23 cellular contexts compared by ENCODE assay signal in the genomic region with DNA sequence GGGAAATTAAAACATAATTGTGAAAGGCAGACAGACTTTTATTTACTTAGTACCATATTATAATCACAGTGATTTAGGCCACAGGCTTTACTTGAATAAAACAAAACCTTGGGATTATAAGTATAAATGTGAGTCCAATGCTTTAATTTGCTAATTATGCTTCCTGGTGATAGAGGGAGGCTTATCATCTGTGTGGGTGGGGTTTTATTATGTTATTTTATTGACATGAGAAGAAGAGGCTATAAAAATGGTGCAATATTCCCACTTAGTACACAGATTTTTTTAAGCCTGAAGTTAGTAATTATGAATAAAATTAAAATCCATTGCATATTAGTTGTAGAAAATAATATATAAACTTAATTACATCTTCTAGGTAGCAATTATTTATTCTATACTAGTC.
DNase-seq lines count a peak whose midpoint lies in the region; ATAC-seq, FAIRE-seq and TF ChIP-seq lines count a peak whose summit lies in the region.
"Had no signal": no experiment of that assay in that cellular context is flagged by ENCODE, and none has a peak within 500 bp of the region (broad histone marks: within the 10 kb centered on the region; RNA-seq: fewer than 3 reads in every experiment).

No MANE protein-coding gene starts in this region.

- H3K4me1 ChIP-seq in HEK293 (ENCODE audit: control insufficient read depth, insufficient read depth, low read length) (no peaks in the 10 kb centered on the region), mucosa of descending colon (ENCODE audit: low read depth) (peaks cover 17% of the 10 kb centered on the region), thyroid gland (peaks cover 14 to 32% of the 10 kb centered on the region in 2 donors), neural progenitor cell (no peaks in the 10 kb centered on the region)

- H3K27me3 Mint-ChIP-seq in HFFc6 (ENCODE audit: insufficient read depth) = no peaks in the 10 kb centered on the region; the same call in 1 of the 2 replicates
- no peaks in the 10 kb centered on the region for H3K27me3 Mint-ChIP-seq in neural progenitor cell (ENCODE audit: insufficient read depth, low read depth)

- peak; percentile 72 for FAIRE-seq in colon (lab: Jason Lieb, UNC)
- FAIRE-seq: A204.1, D721Med had no signal

- H3K27ac Mint-ChIP-seq in HFFc6 (no peak overlapping the region), neural progenitor cell (no peak overlapping the region)
- H3K27ac Mint-ChIP-seq: GM23338 had no signal

- H3K27me3 ChIP-seq in thyroid gland = no peaks in the 10 kb centered on the region
- no peaks in the 10 kb centered on the region for H3K27me3 ChIP-seq in neural progenitor cell
- H3K27me3 ChIP-seq: MG63 had no signal

- H3K9me3 Mint-ChIP-seq in HFFc6 (no peaks in the 10 kb centered on the region), neural progenitor cell (no peaks in the 10 kb centered on the region)
- H3K9me3 Mint-ChIP-seq: GM23338 had no signal

- H3K9me3 ChIP-seq in HEK293 (ENCODE audit: control insufficient read depth, insufficient read depth, low read depth, low read length) (no peaks in the 10 kb centered on the region), mucosa of descending colon (no peaks in the 10 kb centered on the region), thyroid gland (no peaks in the 10 kb centered on the region), neural progenitor cell (ENCODE audit: low read depth) (no peaks in the 10 kb centered on the region)
- H3K9me3 ChIP-seq: HAP-1, MG63 had no signal

- TF ChIP-seq CTCF in HEK293 (tag by site-specific recombination; IDR thresholded peaks at IDR 0.05) = no peak
- TF ChIP-seq CTCF in mucosa of descending colon (IDR thresholded peaks at IDR 0.05) = no peak
- no peak for TF ChIP-seq CTCF in thyroid gland (IDR thresholded peaks at IDR 0.05)
- TF ChIP-seq CTCF in HFFc6 (IDR thresholded peaks at IDR 0.05) = no peak
- TF ChIP-seq CTCF in neural progenitor cell (IDR thresholded peaks at IDR 0.05) = no peak

- no peaks in the 10 kb centered on the region for H3K36me3 ChIP-seq in HEK293 (ENCODE audit: control insufficient read depth in 2 of 2, insufficient read depth in 1 of 2, low read length in 2 of 2)
- H3K36me3 ChIP-seq in mucosa of descending colon (ENCODE audit: low read depth) = no peaks in the 10 kb centered on the region
- H3K36me3 ChIP-seq in thyroid gland = no peaks in the 10 kb centered on the region
- H3K36me3 ChIP-seq in neural progenitor cell = no peaks in the 10 kb centered on the region
- H3K36me3 ChIP-seq: HAP-1, MG63 had no signal

- POLR2A ChIA-PET in HEK293 (lab: Yijun Ruan, JAX) = no interaction called here

- intact Hi-C loops in mucosa of descending colon (cut with DNase I, micrococcal nuclease) = no loop called here
- intact Hi-C loops in thyroid gland (cut with DNase I) = no loop called here

- H3K4me3 ChIP-seq in HEK293 (ENCODE audit: low read depth, low read length) (no peak overlapping the region), mucosa of descending colon (no peak overlapping the region), thyroid gland (replicated peaks in 1 of 3) (no peak overlapping the region), neural progenitor cell (no peak overlapping the region)
- H3K4me3 ChIP-seq: GM23338, HAP-1, MG63, PC-9 had no signal

- TF ChIP-seq POLR2A in thyroid gland (IDR thresholded peaks at IDR 0.05) = no peak

- CTCF ChIA-PET in HEK293 (lab: Yijun Ruan, JAX) = no interaction called here

- H3K4me1 Mint-ChIP-seq in HFFc6 (ENCODE audit: low read depth) (peaks cover 24% of the 10 kb centered on the region), neural progenitor cell (peaks cover 13% of the 10 kb centered on the region)
- H3K4me1 Mint-ChIP-seq: GM23338 had no signal

- H3K27ac ChIP-seq in HEK293 (ENCODE audit: extremely low read depth, low read depth, low read length) (no peak overlapping the region), thyroid gland (peak overlapping the region; percentile 28 to 67 (median 44)), neural progenitor cell (no peak overlapping the region)
- H3K27ac ChIP-seq: C4-2B, PC-9 had no signal

- H2AFZ ChIP-seq in neural progenitor cell (replicated peaks) = no peak overlapping the region
- H2AFZ ChIP-seq: GM23338, PC-9 had no signal

- peak; percentile 67 for ATAC-seq in mucosa of descending colon
- ATAC-seq: GM23338, SK-N-SH treated with all-trans-retinoic acid at 6 μM for 48 hours had no signal

- no peaks in the 10 kb centered on the region for H3K36me3 Mint-ChIP-seq in HFFc6 (ENCODE audit: low read depth)
- no peaks in the 10 kb centered on the region for H3K36me3 Mint-ChIP-seq in neural progenitor cell

- no peaks in the 10 kb centered on the region for H3K79me2 ChIP-seq in neural progenitor cell (ENCODE audit: low read depth)

- no peaks in the 10 kb centered on the region for H3F3A ChIP-seq in neural progenitor cell (ENCODE audit: low read depth)

- H4K20me1 ChIP-seq in neural progenitor cell (ENCODE audit: low read depth) = no peaks in the 10 kb centered on the region

- H3K4me3 Mint-ChIP-seq in HFFc6 = no peak overlapping the region
- H3K4me3 Mint-ChIP-seq in neural progenitor cell = no peak overlapping the region
- H3K4me3 Mint-ChIP-seq: GM23338 had no signal

- DNase-seq in mucosa of descending colon (no peak), thyroid gland (no peak), HFFc6 (no peak), neural progenitor cell (ENCODE audit: low spot score) (no peak), midbrain (lab: John Stamatoyannopoulos, UW) (no peak)
- DNase-seq: DMS53, GDM1, Kasumi-1, MG63, NCI-H1048, NCI-H1417 treated with DMSO at 0.1 percent for 48 hours, NCI-H187, NCI-H446 treated with DMSO at 0.1 percent for 48 hours, NCI-H748 treated with DMSO at 0.1 percent for 48 hours, PC-9 had no signal

- H3K9ac ChIP-seq in neural progenitor cell = no peak overlapping the region

- H3K4me2 ChIP-seq in neural progenitor cell = no peak overlapping the region
- H3K4me2 ChIP-seq: GM23338, PC-9 had no signal

TF ChIP-seq in HEK293, 187 proteins besides CTCF, POLR2A, EP300 and RAD21:
- TF ChIP-seq ZBTB21 (tag by site-specific recombination; IDR thresholded peaks at IDR 0.05) (no peak), ZFHX2 (tag by site-specific recombination; conservative IDR thresholded peaks at IDR 0.05) (peak; percentile 16; the same call in 1 of the 2 replicates), PRDM6 (tag by site-specific recombination; IDR thresholded peaks at IDR 0.05) (peak; percentile 29; the same call in 1 of the 2 replicates), ZNF629 (tag by site-specific recombination; IDR thresholded peaks at IDR 0.05) (no peak)
- TF ChIP-seq, protein P1, sequence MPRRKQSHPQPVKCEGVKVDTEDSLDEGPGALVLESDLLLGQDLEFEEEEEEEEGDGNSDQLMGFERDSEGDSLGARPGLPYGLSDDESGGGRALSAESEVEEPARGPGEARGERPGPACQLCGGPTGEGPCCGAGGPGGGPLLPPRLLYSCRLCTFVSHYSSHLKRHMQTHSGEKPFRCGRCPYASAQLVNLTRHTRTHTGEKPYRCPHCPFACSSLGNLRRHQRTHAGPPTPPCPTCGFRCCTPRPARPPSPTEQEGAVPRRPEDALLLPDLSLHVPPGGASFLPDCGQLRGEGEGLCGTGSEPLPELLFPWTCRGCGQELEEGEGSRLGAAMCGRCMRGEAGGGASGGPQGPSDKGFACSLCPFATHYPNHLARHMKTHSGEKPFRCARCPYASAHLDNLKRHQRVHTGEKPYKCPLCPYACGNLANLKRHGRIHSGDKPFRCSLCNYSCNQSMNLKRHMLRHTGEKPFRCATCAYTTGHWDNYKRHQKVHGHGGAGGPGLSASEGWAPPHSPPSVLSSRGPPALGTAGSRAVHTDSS (tag by site-specific recombination; IDR thresholded peaks at IDR 0.05) = no peak

Comparison
In these comparisons a context has a peak if more than half of its experiments do, and no peak if none do; other contexts are left out.
1. H3K27ac ChIP-seq: peak in thyroid gland (3 of 3); none in HEK293 (single experiment) and neural progenitor cell (single experiment).